In genomic region chr22:29949872-29950271, GRCh38 we compare ENCODE assay signal across 1 cellular context.
TF ChIP-seq lines count a peak whose summit lies in the region.

No MANE protein-coding gene starts in this region.

TF ChIP-seq in GM23338, 12 proteins besides CTCF, POLR2A, EP300 and RAD21 (continued from another document):
- TF ChIP-seq ZNF462 (CRISPR knock-in tag; IDR thresholded peaks at IDR 0.05) = no peak
- no peak for TF ChIP-seq ZNF331 (CRISPR knock-in tag; IDR thresholded peaks at IDR 0.05; ENCODE audit: low read depth)
- TF ChIP-seq EZH2phosphoT487 (IDR thresholded peaks at IDR 0.05; ENCODE audit: unreplicated experiment) = no peak
